Comparison of ENCODE assay signal across 17 cellular contexts in the genomic region with DNA sequence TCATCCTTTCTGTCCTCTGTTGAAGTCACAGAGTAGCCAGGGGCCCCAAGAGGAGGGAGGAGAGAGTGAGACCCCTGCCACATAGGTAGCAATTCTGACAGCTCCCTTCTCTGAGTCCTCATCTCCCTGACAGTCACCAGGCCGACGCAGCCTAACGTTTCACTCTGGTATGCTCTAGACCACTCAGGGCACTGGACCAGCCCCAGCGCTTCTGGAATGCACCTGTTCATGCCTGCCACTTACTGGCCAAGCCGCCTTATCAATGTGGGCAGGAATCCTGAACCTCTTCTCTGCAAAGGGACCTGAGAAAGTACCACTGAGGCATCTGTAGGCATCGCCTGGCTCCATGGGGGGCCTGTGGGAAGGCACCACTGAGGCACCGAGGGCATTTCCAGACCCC.
"Had no signal": no experiment of that assay in that cellular context is flagged by ENCODE, and none has a peak within 500 bp of the region (broad histone marks: within the 10 kb centered on the region; RNA-seq: fewer than 3 reads in every experiment).

No MANE protein-coding gene starts in this region.

- H3K27ac ChIP-seq: body of pancreas, colonic mucosa, suprapubic skin had no signal

- H3K27me3 Mint-ChIP-seq: progenitor cell of endocrine pancreas; stimulated activated naive CD8-positive, alpha-beta T cell treated with anti-CD3 and anti-CD28 coated beads, Interleukin-15, Interleukin-2, amounts not matched to agents 100 ng/mL and 50 ng/mL, for 24 hours; type B pancreatic cell had no signal

- H3K4me1 Mint-ChIP-seq: nephron had no signal

- ATAC-seq: body of pancreas had no signal

- H3K36me3 Mint-ChIP-seq: type B pancreatic cell had no signal

- H3K27ac Mint-ChIP-seq: activated T-helper 2 cell treated with anti-CD3 and anti-CD28 coated beads, Interferon-gamma antibody, Interleukin-2, Interleukin-4, amounts not matched to agents 10 μg/mL and 5 μg/mL and 100 μg/mL, durations not matched to agents 14 hours and 24 hours and 36 hours; nephron; progenitor cell of endocrine pancreas; stimulated activated naive CD8-positive, alpha-beta T cell treated with anti-CD3 and anti-CD28 coated beads, Interleukin-15, Interleukin-2, amounts not matched to agents 100 ng/mL and 50 ng/mL, for 24 hours; type B pancreatic cell had no signal

- H3K4me3 ChIP-seq: body of pancreas, colonic mucosa, lung, suprapubic skin had no signal

- H3K4me1 ChIP-seq: body of pancreas, colonic mucosa had no signal

- H3K36me3 ChIP-seq: colonic mucosa, suprapubic skin had no signal

- H3K4me3 Mint-ChIP-seq: nephron, type B pancreatic cell had no signal

- H3K9me3 ChIP-seq: body of pancreas, colonic mucosa, suprapubic skin had no signal

- H3K27me3 ChIP-seq: body of pancreas, colonic mucosa, suprapubic skin had no signal

- DNase-seq: activated CD4-positive, alpha-beta T cell treated with anti-CD3 and anti-CD28 coated beads for 4 hours; activated naive CD4-positive, alpha-beta T cell treated with Interleukin-2 at 50 U/mL for 16 hours; body of pancreas; colonic mucosa; erythroblast; foreskin melanocyte; glutamatergic neuron; hypothalamus; islet precursor cell; SW 1271 had no signal

- H3K9me3 Mint-ChIP-seq: activated T-helper 2 cell treated with anti-CD3 and anti-CD28 coated beads, Interferon-gamma antibody, Interleukin-2, Interleukin-4, amounts not matched to agents 10 μg/mL and 5 μg/mL and 100 μg/mL, durations not matched to agents 14 hours and 24 hours and 36 hours; nephron; stimulated activated naive CD8-positive, alpha-beta T cell treated with anti-CD3 and anti-CD28 coated beads, Interleukin-15, Interleukin-2, amounts not matched to agents 100 ng/mL and 50 ng/mL, for 24 hours; type B pancreatic cell had no signal
